ENCODE assay signal across 8 cellular contexts in the genomic region with DNA sequence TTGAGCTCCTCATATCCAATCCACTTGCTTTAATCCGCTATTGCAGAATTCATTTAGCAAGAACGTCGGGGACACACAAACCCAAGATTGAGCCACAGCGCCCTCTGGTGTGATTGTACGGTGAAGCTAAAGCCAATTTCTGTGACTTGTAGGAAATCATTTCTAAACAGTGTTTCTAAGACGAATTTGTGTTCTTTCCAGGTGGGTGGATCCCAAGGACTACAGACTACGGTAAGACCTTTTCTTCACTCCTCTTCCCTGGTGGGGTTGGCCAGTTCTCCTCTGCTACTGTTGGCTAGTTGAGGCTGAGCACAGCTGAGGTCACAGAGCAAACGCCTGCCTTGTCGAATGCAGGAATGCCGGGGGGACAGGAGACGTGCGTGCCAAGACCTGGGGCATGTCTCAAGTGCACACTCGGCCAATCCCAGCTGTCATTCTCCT. TPM values are rescaled to one million over a fixed set of nuclear protein-coding genes. Genes with fewer than 3 reads are reported as not detected.
DNase-seq lines count a peak whose midpoint lies in the region; ATAC-seq and TF ChIP-seq lines count a peak whose summit lies in the region.

No MANE protein-coding gene starts in this region.

- no peak overlapping the region for H3K4me3 ChIP-seq in NB4 (ENCODE audit: low read depth, low read length)
- H3K4me3 ChIP-seq in ascending aorta, result peak overlapping the region; percentile 4 to 49
- H3K4me3 ChIP-seq in right cardiac atrium (ENCODE audit: low read length), result no peak overlapping the region
- peak overlapping the region in 3 of 4 donors; percentile 19 to 29 (median 28) for H3K4me3 ChIP-seq in sigmoid colon

- H3K27me3 ChIP-seq in ascending aorta (no peaks in the 10 kb centered on the region), right cardiac atrium (ENCODE audit: control insufficient read depth, insufficient read depth) (no peaks in the 10 kb centered on the region), sigmoid colon (peaks cover 0 to 10% (median 0%) of the 10 kb centered on the region in 3 donors)

- no peak overlapping the region for H3K27ac ChIP-seq in ascending aorta
- no peak overlapping the region for H3K27ac ChIP-seq in right cardiac atrium (ENCODE audit: low read length)
- H3K27ac ChIP-seq in sigmoid colon, result no peak overlapping the region

- H3K9me3 ChIP-seq in ascending aorta (no peaks in the 10 kb centered on the region), right cardiac atrium (ENCODE audit: control insufficient read depth, low read length) (no peaks in the 10 kb centered on the region), sigmoid colon (no peaks in the 10 kb centered on the region)

- TF ChIP-seq EP300 in sigmoid colon (IDR thresholded peaks at IDR 0.05), result no peak

- ATAC-seq in right cardiac atrium, result peak; percentile 48 to 74
- no peak for ATAC-seq in GM19395 (IDR thresholded peaks at IDR 0.05; ENCODE audit: unreplicated experiment)
- no peak for ATAC-seq in HG02588 (IDR thresholded peaks at IDR 0.05; ENCODE audit: unreplicated experiment)

- intact Hi-C loops in ascending aorta (cut with DNase I), result loop anchor here (2.0 kb wide), 3 partner anchors 131 to 267 kb away; no protein-coding TSS in a partner anchor
- intact Hi-C loops in right cardiac atrium (cut with DNase I), result loop anchor here (2.0 to 10.0 kb wide), 9 partner anchors 111 to 273 kb away; a partner anchor contains a TSS
- intact Hi-C loops in sigmoid colon (cut with DNase I), result loop anchor here (1.0 to 10.0 kb wide), 7 partner anchors 58 to 288 kb away; a partner anchor contains a TSS

- WGBS in right cardiac atrium, result 11% methylated on average over 13 of the region's 13 CpGs
- 19 to 23% methylated on average over 13 of the region's 13 CpGs for WGBS in sigmoid colon, 2 donors

- H3K4me1 ChIP-seq in ascending aorta (no peaks in the 10 kb centered on the region), right cardiac atrium (ENCODE audit: control insufficient read depth, insufficient read depth, low read length) (peaks cover 3% of the 10 kb centered on the region), sigmoid colon (peaks cover 0 to 4% (median 0%) of the 10 kb centered on the region in 4 donors)

- TF ChIP-seq POLR2A in NB4 (IDR thresholded peaks at IDR 0.05; ENCODE audit: extremely low read depth, insufficient read length), result no peak
- no peak for TF ChIP-seq POLR2A in sigmoid colon (IDR thresholded peaks at IDR 0.05)

- peak; percentile 66 for DNase-seq in ELF-1 (ENCODE audit: low read depth, low spot score)
- DNase-seq in NB4 (ENCODE audit: low read depth), result peak; percentile 83
- peak; percentile 62 for DNase-seq in SW480 (ENCODE audit: low spot score)
- DNase-seq in ascending aorta (ENCODE audit: low spot score in 2 of 2), result peak in 1 of 2 donors; percentile 87
- DNase-seq in right cardiac atrium, result peak; percentile 77 to 92 (median 89)
- DNase-seq in sigmoid colon, result peak; percentile 88

- H3K36me3 ChIP-seq in ascending aorta, result no peaks in the 10 kb centered on the region
- H3K36me3 ChIP-seq in sigmoid colon, result no peaks in the 10 kb centered on the region

- TF ChIP-seq CTCF in NB4 (IDR thresholded peaks at IDR 0.05; ENCODE audit: low read depth, low read length), result peak; percentile 77
- peak; percentile 70 to 88 (median 79) for TF ChIP-seq CTCF in ascending aorta (IDR thresholded peaks at IDR 0.05)
- peak; percentile 47 to 83 (median 78) for TF ChIP-seq CTCF in sigmoid colon (IDR thresholded peaks at IDR 0.05)

RNA-seq across cellular contexts. Expression of a gene that starts 5.2 kb away (rescaled TPM):
- not detected for total RNA-seq in ascending aorta
- total RNA-seq in right cardiac atrium, result under 1 TPM; 0.06 to 0.17 (median 0.09) TPM
- polyA plus RNA-seq in right cardiac atrium, result 0.09 TPM
- total RNA-seq in sigmoid colon, result under 1 TPM in 2 of 4 donors, not detected in 2; under 0.01 TPM
- polyA plus RNA-seq in sigmoid colon, result 100 to 1,000 TPM in 1 of 3 donors, 1 to 10 TPM in 2; 1.2 to 677 (median 7.2) TPM

Comparison
In these comparisons a context has a peak if more than half of its experiments do, and no peak if none do; other contexts are left out.
1. H3K4me3 ChIP-seq: peak in ascending aorta (2 of 2) and sigmoid colon (3 of 4); none in NB4 (single experiment) and right cardiac atrium (single experiment).
2. ATAC-seq: peak in right cardiac atrium (2 of 2); none in GM19395 (single experiment) and HG02588 (single experiment).
3. Peak in every context shown above with its lines, with median percentiles within 50 percentile points of each other: CTCF ChIP-seq.